ENCODE assay signal across 9 cellular contexts in the genomic region with DNA sequence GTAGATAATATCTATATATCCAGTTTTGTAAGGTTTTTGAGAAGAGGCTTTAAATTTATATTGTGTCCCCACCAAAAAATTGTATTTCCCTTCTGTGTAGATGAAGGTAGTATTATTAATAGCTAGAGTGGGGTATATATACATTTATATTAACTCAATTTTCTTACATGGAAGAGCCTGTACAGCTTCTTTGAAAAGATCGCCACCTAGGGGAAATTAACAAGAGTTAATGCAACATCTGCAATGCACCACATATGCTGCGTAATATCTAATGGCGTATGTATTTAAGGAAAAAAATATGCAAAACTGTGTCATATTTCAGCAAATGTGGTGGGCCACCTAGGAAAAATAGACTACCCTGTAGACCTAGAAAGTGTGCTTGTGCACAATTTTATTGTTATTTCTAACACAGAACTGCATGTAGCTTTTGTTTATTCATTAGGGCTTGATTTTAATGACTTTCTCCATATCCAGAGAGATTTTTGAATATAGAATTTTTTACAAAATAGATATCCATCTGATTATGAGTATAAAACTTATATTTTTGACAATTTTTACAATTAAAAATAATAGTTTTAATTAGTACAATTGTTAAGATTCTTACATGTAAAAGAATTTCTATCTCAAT. TPM values are rescaled to one million over a fixed set of nuclear protein-coding genes. Genes with fewer than 3 reads are reported as not detected.
DNase-seq lines count a peak whose midpoint lies in the region; ATAC-seq, FAIRE-seq and TF ChIP-seq lines count a peak whose summit lies in the region.
"Had no signal": no experiment of that assay in that cellular context is flagged by ENCODE, and none has a peak within 500 bp of the region (broad histone marks: within the 10 kb centered on the region; RNA-seq: fewer than 3 reads in every experiment).

No MANE protein-coding gene starts in this region.

- ATAC-seq in GM21529 (IDR thresholded peaks at IDR 0.05; ENCODE audit: unreplicated experiment) (peak; percentile 83), HG03045 (IDR thresholded peaks at IDR 0.05; ENCODE audit: unreplicated experiment) (no peak)

- no peaks in the 10 kb centered on the region for H3K9me3 ChIP-seq in transverse colon

- intact Hi-C loops in transverse colon (cut with DNase I; ENCODE audit: low total_unique reads) = no loop called here

- TF ChIP-seq CTCF in LNCaP clone FGC (IDR thresholded peaks at IDR 0.05; ENCODE audit: control insufficient read depth, extremely low read depth, insufficient read depth) (peak; percentile 68), fibroblast of villous mesenchyme (IDR thresholded peaks at IDR 0.05; ENCODE audit: insufficient read depth, low read depth, low read length) (peak; percentile 68), transverse colon (IDR thresholded peaks at IDR 0.05) (peak; percentile 34 to 52 (median 42))

- no peak for TF ChIP-seq EP300 in transverse colon (IDR thresholded peaks at IDR 0.05; ENCODE audit: low read depth)

- no peaks in the 10 kb centered on the region for H3K27me3 ChIP-seq in transverse colon

- 31 to 32% methylated on average over 3 of the region's 3 CpGs for WGBS in transverse colon (ENCODE audit: low coverage in 1 of 2), 2 donors

- DNase-seq in LNCaP clone FGC (ENCODE audit: low read depth) (peak; percentile 39), SHP77 treated with DMSO at 0.1 percent for 48 hours (lab: John Stamatoyannopoulos, UW) (peak; percentile 17), fibroblast of villous mesenchyme (ENCODE audit: low read depth) (peak; percentile 73), transverse colon (no peak)
- no peak for DNase-seq in stimulated activated CD4-positive, alpha-beta T cell treated with anti-CD3 and anti-CD28 coated beads, Interleukin-12 subunit alpha, Interleukin-12 subunit beta, amount 100 ng/mL, for 4 hours

- no peaks in the 10 kb centered on the region for H3K4me1 ChIP-seq in transverse colon

- TF ChIP-seq POLR2A in transverse colon (IDR thresholded peaks at IDR 0.05) = no peak

- H3K27ac ChIP-seq in transverse colon = no peak overlapping the region

- H3K36me3 ChIP-seq in transverse colon = no peaks in the 10 kb centered on the region

- H3K4me3 ChIP-seq in LNCaP clone FGC (ENCODE audit: low read depth, low read length) = no peak overlapping the region
- H3K4me3 ChIP-seq in fibroblast of villous mesenchyme (ENCODE audit: low read depth, low read length) = no peak overlapping the region
- no peak overlapping the region for H3K4me3 ChIP-seq in transverse colon

- in situ Hi-C loops in transverse colon (cut with MboI; ENCODE audit: low pct_ligation_motif_present in 1 of 4, low pct_unique_long_range_greater_than_20kb in 1 of 4, low sequenced_read_pairs in 3 of 4) = loop anchor here in 1 of 4 donors (25.0 kb wide), 1 partner anchor 1379 kb away; no protein-coding TSS in a partner anchor

- FAIRE-seq in G401.6 (lab: Jason Lieb, UNC) = peak; percentile 25

RNA-seq across cellular contexts. Expression of a gene that starts 14.0 kb away (rescaled TPM):
- total RNA-seq in fibroblast of villous mesenchyme (not detected in 2 replicates), transverse colon (not detected)
- total RNA-seq: activated CD8-positive, alpha-beta memory T cell treated with anti-CD3 and anti-CD28 coated beads for 36 hours had no signal

Comparison
In these comparisons a context has a peak if more than half of its experiments do, and no peak if none do; other contexts are left out.
1. DNase-seq: peak in LNCaP clone FGC (single experiment), SHP77 treated with DMSO at 0.1 percent for 48 hours (single experiment) and fibroblast of villous mesenchyme (single experiment); none in transverse colon (single experiment) and stimulated activated CD4-positive, alpha-beta T cell treated with anti-CD3 and anti-CD28 coated beads, Interleukin-12 subunit alpha, Interleukin-12 subunit beta, amount 100 ng/mL, for 4 hours (single experiment).
2. Peak in every context shown above with its lines, with median percentiles within 50 percentile points of each other: CTCF ChIP-seq.